In genomic region chr9:93060746-93061259, GRCh38 we compare ENCODE assay signal across 11 cellular contexts. TPM values are rescaled to one million over a fixed set of nuclear protein-coding genes. Genes with fewer than 3 reads are reported as not detected.
A peak's percentile ranks its signal among the peaks of the same experiment; 100 is the strongest.
DNase-seq lines count a peak whose midpoint lies in the region; ATAC-seq and TF ChIP-seq lines count a peak whose summit lies in the region.
"Had no signal": no experiment of that assay in that cellular context is flagged by ENCODE, and none has a peak within 500 bp of the region (broad histone marks: within the 10 kb centered on the region; RNA-seq: fewer than 3 reads in every experiment).

No MANE protein-coding gene starts in this region.

- no peaks in the 10 kb centered on the region for H3K36me3 ChIP-seq in right atrium auricular region
- H3K36me3 ChIP-seq: breast epithelium had no signal

- intact Hi-C loops in left ventricle myocardium superior (cut with micrococcal nuclease) = no loop called here

- H3K27me3 ChIP-seq in right atrium auricular region = no peaks in the 10 kb centered on the region
- H3K27me3 ChIP-seq: breast epithelium had no signal

- no peaks in the 10 kb centered on the region for H3K27me3 Mint-ChIP-seq in T-helper 1 cell treated with Interleukin-12 subunit alpha and Interleukin-12 subunit beta and Interleukin-4 antibody, amounts not matched to agents 30 μg/mL and 1 μg/mL, for 36 hours (ENCODE audit: low read depth)

- peak overlapping the region; percentile 95 for H3K27ac Mint-ChIP-seq in T-helper 1 cell treated with Interleukin-12 subunit alpha and Interleukin-12 subunit beta and Interleukin-4 antibody, amounts not matched to agents 30 μg/mL and 1 μg/mL, for 36 hours

- peaks cover 35% of the 10 kb centered on the region for H3K36me3 Mint-ChIP-seq in T-helper 1 cell treated with Interleukin-12 subunit alpha and Interleukin-12 subunit beta and Interleukin-4 antibody, amounts not matched to agents 30 μg/mL and 1 μg/mL, for 36 hours (ENCODE audit: low read depth)

- H3K4me3 Mint-ChIP-seq in T-helper 1 cell treated with Interleukin-12 subunit alpha and Interleukin-12 subunit beta and Interleukin-4 antibody, amounts not matched to agents 30 μg/mL and 1 μg/mL, for 36 hours = peak overlapping the region; percentile 91

- no peak for ATAC-seq in left ventricle myocardium superior
- ATAC-seq: psoas muscle had no signal

- peaks cover 65% of the 10 kb centered on the region for H3K4me1 Mint-ChIP-seq in T-helper 1 cell treated with Interleukin-12 subunit alpha and Interleukin-12 subunit beta and Interleukin-4 antibody, amounts not matched to agents 30 μg/mL and 1 μg/mL, for 36 hours (ENCODE audit: low read depth)

- peaks cover 0 to 22% of the 10 kb centered on the region in 2 donors for H3K4me1 ChIP-seq in right atrium auricular region
- H3K4me1 ChIP-seq: psoas muscle had no signal

- H3K4me3 ChIP-seq in right atrium auricular region = no peak overlapping the region
- H3K4me3 ChIP-seq: psoas muscle had no signal

- TF ChIP-seq CTCF in right atrium auricular region (IDR thresholded peaks at IDR 0.05) = no peak

- H3K9me3 Mint-ChIP-seq in T-helper 1 cell treated with Interleukin-12 subunit alpha and Interleukin-12 subunit beta and Interleukin-4 antibody, amounts not matched to agents 30 μg/mL and 1 μg/mL, for 36 hours = no peaks in the 10 kb centered on the region

- DNase-seq in left ventricle myocardium superior (peak; percentile 4), right atrium auricular region (ENCODE audit: low spot score) (no peak), iris pigment epithelial cell (ENCODE audit: low read depth) (peak; percentile 17), NCI-H128 (lab: John Stamatoyannopoulos, UW; ENCODE audit: unreplicated experiment) (no peak), GM19240 (ENCODE audit: insufficient read length, low spot score) (no peak), H4 (ENCODE audit: low spot score) (no peak), NCI-H1105 treated with DMSO at 0.1 percent for 48 hours (lab: John Stamatoyannopoulos, UW) (no peak)
- DNase-seq: NCI-H2171, psoas muscle had no signal

- H3K27ac ChIP-seq in right atrium auricular region = no peak overlapping the region
- H3K27ac ChIP-seq: psoas muscle had no signal

- H3K9me3 ChIP-seq in right atrium auricular region = no peaks in the 10 kb centered on the region
- H3K9me3 ChIP-seq: breast epithelium, psoas muscle had no signal

RNA-seq across cellular contexts. Expression of gene SUSD3, which starts 2.3 kb away (rescaled TPM):
- total RNA-seq in left ventricle myocardium superior (0.87 TPM), right atrium auricular region (10 to 100 TPM in 1 of 2 donors, 1 to 10 TPM in 1; 1.6 to 11.8 TPM)
- total RNA-seq in H4 (2014; rRNA removed; shearing (Covaris generic)) = not detected in 2 replicates

RNA-seq across cellular contexts. Expression of gene CARD19, which starts 35.2 kb away (rescaled TPM):
- total RNA-seq in left ventricle myocardium superior (22.4 TPM), right atrium auricular region (10 to 100 TPM; 21.2 to 46.8 TPM)
- 63.3 and 72.3 TPM in 2 replicates for total RNA-seq in H4 (2014; rRNA removed; shearing (Covaris generic))

Comparison
In these comparisons a context has a peak if more than half of its experiments do, and no peak if none do; other contexts are left out.
1. DNase-seq: peak in left ventricle myocardium superior (single experiment) and iris pigment epithelial cell (single experiment); none in right atrium auricular region (single experiment), NCI-H128 (single experiment), GM19240 (single experiment), H4 (single experiment) and NCI-H1105 treated with DMSO at 0.1 percent for 48 hours (single experiment).